In genomic region chr11:129214710-129215295, GRCh38 we compare ENCODE assay signal across 1 cellular context.
TF ChIP-seq lines count a peak whose summit lies in the region.

No MANE protein-coding gene starts in this region.

TF ChIP-seq in GM23338, 12 proteins besides CTCF, POLR2A, EP300 and RAD21:
- TF ChIP-seq REST (IDR thresholded peaks at IDR 0.05; ENCODE audit: unreplicated experiment) (no peak), ETS1 (IDR thresholded peaks at IDR 0.05) (no peak), CREB1 (CRISPR knock-in tag; IDR thresholded peaks at IDR 0.05; ENCODE audit: low read depth) (no peak), NANOG (IDR thresholded peaks at IDR 0.05; ENCODE audit: borderline replicate concordance) (no peak), POLR2AphosphoS5 (IDR thresholded peaks at IDR 0.05; ENCODE audit: low read depth) (no peak)
TF ChIP-seq in GM23338: peak in this region for 0.
